In the genomic region with DNA sequence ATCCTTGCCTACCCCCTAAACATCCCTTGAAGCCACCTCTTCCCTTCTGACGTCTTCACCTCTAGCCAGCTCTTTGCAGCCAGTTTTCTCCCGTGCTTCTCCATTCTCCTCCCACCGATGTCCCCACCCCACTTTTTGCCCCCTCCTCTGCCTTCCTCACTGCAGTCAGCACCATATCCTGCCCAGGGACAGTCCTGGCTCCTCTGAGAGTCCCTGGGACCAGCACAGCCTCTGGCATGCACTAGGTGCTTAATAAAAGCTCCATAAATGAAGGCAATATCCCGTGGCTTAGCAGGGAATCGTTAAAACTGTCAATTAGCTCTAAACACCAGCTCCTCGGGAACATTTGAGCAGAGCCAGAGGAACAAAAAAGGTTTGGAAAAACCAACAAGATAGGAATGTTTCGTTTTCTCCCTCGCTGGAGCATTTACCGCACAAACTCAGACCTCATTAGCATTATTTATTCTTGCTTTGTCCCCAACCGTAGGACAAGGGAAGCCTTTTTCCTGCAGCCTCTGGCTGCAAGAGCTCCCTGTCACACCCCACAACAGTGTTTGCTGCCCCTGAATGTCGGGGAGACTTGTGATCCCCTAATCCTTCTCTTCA, we compare ENCODE assay signal across 17 cellular contexts. TPM values are rescaled to one million over a fixed set of nuclear protein-coding genes. Genes with fewer than 3 reads are reported as not detected.
DNase-seq lines count a peak whose midpoint lies in the region; ATAC-seq and TF ChIP-seq lines count a peak whose summit lies in the region.
"Had no signal": no experiment of that assay in that cellular context is flagged by ENCODE, and none has a peak within 500 bp of the region (broad histone marks: within the 10 kb centered on the region; RNA-seq: fewer than 3 reads in every experiment).

No MANE protein-coding gene starts in this region.

- H3K27me3 Mint-ChIP-seq in endodermal cell (ENCODE audit: insufficient read depth): peaks cover 2% of the 10 kb centered on the region

- no peaks in the 10 kb centered on the region for H3K9me3 ChIP-seq in ascending aorta
- H3K9me3 ChIP-seq in endodermal cell (ENCODE audit: control insufficient read depth, low read length): no peaks in the 10 kb centered on the region
- H3K9me3 ChIP-seq in osteoblast (ENCODE audit: low read depth, low read length): no peaks in the 10 kb centered on the region
- H3K9me3 ChIP-seq: Caco-2 had no signal

- DNase-seq in ascending aorta (ENCODE audit: low spot score in 2 of 2): no peak
- DNase-seq in endodermal cell: peak; percentile 71
- DNase-seq in osteoblast (ENCODE audit: insufficient read length, low spot score, missing footprints): peak; percentile 66
- DNase-seq in foreskin melanocyte: no peak
- DNase-seq in cerebellum (ENCODE audit: low spot score): no peak
- DNase-seq in NCI-H2227 treated with DMSO at 0.1 percent for 48 hours (lab: John Stamatoyannopoulos, UW): no peak
- DNase-seq: Caco-2, DMS153, MV-4-11, NCI-H1417, NCI-H187 treated with DMSO at 0.1 percent for 48 hours, NCI-H69, SHP77 treated with DMSO at 0.1 percent for 48 hours had no signal

- no peaks in the 10 kb centered on the region for H3K9me3 Mint-ChIP-seq in endodermal cell

- intact Hi-C loops in ascending aorta (cut with DNase I): loop anchor here (10.0 kb wide), 1 partner anchor 322 kb away; no protein-coding TSS in a partner anchor

- no peak overlapping the region for H3K4me3 Mint-ChIP-seq in endodermal cell

- no peaks in the 10 kb centered on the region for H3K27me3 ChIP-seq in ascending aorta
- H3K27me3 ChIP-seq in endodermal cell (ENCODE audit: control insufficient read depth, insufficient read depth, low read length, poor library complexity, severe bottlenecking): no peaks in the 10 kb centered on the region
- H3K27me3 ChIP-seq in osteoblast (ENCODE audit: insufficient read depth, low read length): peaks cover 3% of the 10 kb centered on the region

- 55% methylated on average over 7 to 11 of the region's 11 CpGs for WGBS in endodermal cell (ENCODE audit: insufficient coverage in 1 of 2, insufficient read length in 1 of 2), 2 experiments

- H3K4me1 ChIP-seq in ascending aorta: peaks cover 11 to 21% of the 10 kb centered on the region in 2 donors
- peaks cover 8% of the 10 kb centered on the region for H3K4me1 ChIP-seq in endodermal cell (ENCODE audit: control insufficient read depth, insufficient read depth, low read length)
- H3K4me1 ChIP-seq in osteoblast (ENCODE audit: insufficient read depth, low read length): peaks cover 11% of the 10 kb centered on the region
- H3K4me1 ChIP-seq: HAP-1 had no signal

- peaks cover 21% of the 10 kb centered on the region for H3K4me1 Mint-ChIP-seq in endodermal cell

- no peaks in the 10 kb centered on the region for H3K36me3 Mint-ChIP-seq in endodermal cell (ENCODE audit: low read depth)

- H3K27ac ChIP-seq in ascending aorta (peak overlapping the region; percentile 75 to 96), endodermal cell (ENCODE audit: low read depth, low read length) (no peak overlapping the region), osteoblast (ENCODE audit: low read depth, low read length) (no peak overlapping the region)

- H4K20me1 ChIP-seq in osteoblast (ENCODE audit: insufficient read depth, low read length): no peaks in the 10 kb centered on the region

- no peak overlapping the region for H3K4me2 ChIP-seq in osteoblast (ENCODE audit: insufficient read depth, low read length)

- no peak overlapping the region for H2AFZ ChIP-seq in osteoblast (ENCODE audit: low read length)

- H3K27ac Mint-ChIP-seq in endodermal cell: peak overlapping the region; percentile 52

- no peaks in the 10 kb centered on the region for H3K79me2 ChIP-seq in osteoblast (ENCODE audit: insufficient read depth, low read length)

- no peak overlapping the region for H3K9ac ChIP-seq in endodermal cell (ENCODE audit: extremely low read depth, low read length, poor library complexity, severe bottlenecking)

- H3K4me3 ChIP-seq in ascending aorta: no peak overlapping the region
- H3K4me3 ChIP-seq in endodermal cell (ENCODE audit: low read length): no peak overlapping the region
- H3K4me3 ChIP-seq in osteoblast (ENCODE audit: insufficient read depth, low read length): no peak overlapping the region
- H3K4me3 ChIP-seq: HAP-1 had no signal

- no peak for ATAC-seq in GM21447 (IDR thresholded peaks at IDR 0.05; ENCODE audit: unreplicated experiment)

- H3K36me3 ChIP-seq in ascending aorta (no peaks in the 10 kb centered on the region), endodermal cell (ENCODE audit: control insufficient read depth, insufficient read depth, low read length) (no peaks in the 10 kb centered on the region), osteoblast (ENCODE audit: insufficient read depth, low read length) (no peaks in the 10 kb centered on the region)
- H3K36me3 ChIP-seq: HAP-1 had no signal

- TF ChIP-seq CTCF in ascending aorta (IDR thresholded peaks at IDR 0.05) (no peak), endodermal cell (conservative IDR thresholded peaks at IDR 0.05) (no peak), osteoblast (IDR thresholded peaks at IDR 0.05; ENCODE audit: extremely low read depth, low read depth, low read length) (no peak)

RNA-seq across cellular contexts. Expression of gene MYL10, which starts 16.1 kb away (rescaled TPM):
- total RNA-seq in ascending aorta: not detected
- total RNA-seq in endodermal cell: not detected
- polyA plus RNA-seq in endodermal cell (2013, experiment 1 of 2): not detected
- polyA plus RNA-seq in endodermal cell (2013, experiment 2 of 2): not detected
- total RNA-seq in osteoblast: not detected in 2 replicates
- not detected for total RNA-seq in cerebellum
- total RNA-seq: Caco-2, HT-29, OCI-LY7 had no signal

Comparison
In these comparisons a context has a peak if more than half of its experiments do, and no peak if none do; other contexts are left out.
1. DNase-seq: peak in endodermal cell (single experiment) and osteoblast (single experiment); none in ascending aorta (0 of 2), foreskin melanocyte (single experiment), cerebellum (single experiment) and NCI-H2227 treated with DMSO at 0.1 percent for 48 hours (single experiment).
2. H3K27ac ChIP-seq: peak in ascending aorta (2 of 2); none in endodermal cell (single experiment) and osteoblast (single experiment).